In the genomic region with DNA sequence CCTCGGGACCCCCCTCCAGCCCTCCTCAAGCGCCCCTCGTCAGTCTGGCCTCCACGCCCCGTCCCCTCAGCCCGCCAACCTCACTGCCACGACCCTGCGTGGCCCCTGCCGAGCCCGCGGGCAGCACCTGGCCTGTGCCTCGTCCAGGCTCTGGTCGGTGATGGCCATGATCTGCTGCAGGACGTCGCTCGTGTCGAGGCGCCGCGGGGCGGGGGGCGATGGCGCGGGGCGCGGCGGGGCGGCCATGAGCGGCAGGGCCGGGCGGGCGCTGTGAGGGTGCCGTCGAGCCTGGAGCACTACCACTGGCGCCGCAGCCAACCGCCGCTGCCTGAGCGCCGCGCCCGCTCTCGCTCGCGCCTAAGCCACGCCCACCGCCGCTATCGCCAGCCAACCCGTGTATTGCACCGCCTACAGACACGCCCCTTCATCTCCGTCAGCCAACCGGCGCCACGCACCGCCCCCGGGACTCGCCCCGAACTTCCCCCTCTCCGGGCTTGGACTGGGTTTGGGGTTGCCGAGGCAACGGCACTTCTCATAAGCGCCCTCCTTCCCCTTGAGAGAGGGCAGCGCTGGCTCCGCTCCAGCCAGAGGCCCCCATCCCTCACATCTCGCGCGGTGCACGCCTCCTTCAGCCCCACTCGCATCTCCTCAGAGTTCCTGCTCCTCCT, we compare ENCODE assay signal across 8 cellular contexts. TPM values are rescaled to one million over a fixed set of nuclear protein-coding genes. Genes with fewer than 3 reads are reported as not detected.
DNase-seq lines count a peak whose midpoint lies in the region; TF ChIP-seq lines count a peak whose summit lies in the region.

PBX4 (minus strand) TSS at position 304 of the 668 bp plus-strand sequence; CDS start at position 246, 58 bp downstream.

- H4K91ac ChIP-seq in neuronal stem cell (ENCODE audit: low read depth, low read length, poor library complexity), result no peak within 1 kb of the TSS

- TF ChIP-seq CTCF in foreskin fibroblast (IDR thresholded peaks at IDR 0.05; ENCODE audit: low read depth, low read length), result no peak

- peak within 1 kb of the TSS; percentile 71 for H3K14ac ChIP-seq in neuronal stem cell (ENCODE audit: low read length)

- H3K23ac ChIP-seq in neuronal stem cell (ENCODE audit: low read depth, low read length, poor library complexity), result peak within 1 kb of the TSS; percentile 96

- WGBS in neuronal stem cell (ENCODE audit: extremely low coverage in 2 of 2, insufficient read length in 2 of 2, insufficient replicate concordance in 1 of 2), 2 donors, result no CpG with 5 or more reads among the region's 71 CpGs

- H2BK15ac ChIP-seq in neuronal stem cell (ENCODE audit: low read length), result peak within 1 kb of the TSS; percentile 49

- H3K27me3 ChIP-seq in neuronal stem cell (ENCODE audit: control insufficient read depth in 3 of 3, insufficient read depth in 3 of 3, low read depth in 1 of 3, low read length in 3 of 3), result no peaks in the 10 kb centered on the region

- H2AK5ac ChIP-seq in neuronal stem cell (ENCODE audit: low read depth, low read length), result peak within 1 kb of the TSS; percentile 68

- peak within 1 kb of the TSS; percentile 97 for H3K9ac ChIP-seq in neuronal stem cell (ENCODE audit: low read depth, low read length, poor library complexity)

- H2BK5ac ChIP-seq in neuronal stem cell (ENCODE audit: low read length), result no peak within 1 kb of the TSS

- no peaks in the 10 kb centered on the region for H3K9me3 ChIP-seq in neuronal stem cell (replicated peaks in 1 of 2; ENCODE audit: control insufficient read depth in 2 of 2, insufficient read depth in 1 of 2, low read depth in 1 of 2, low read length in 2 of 2)

- H3K4me2 ChIP-seq in neuronal stem cell (ENCODE audit: insufficient read depth, low read length, poor library complexity, severe bottlenecking), result peak within 1 kb of the TSS; percentile 91

- H2BK120ac ChIP-seq in neuronal stem cell (ENCODE audit: low read depth, low read length), result no peak within 1 kb of the TSS

- no peaks in the 10 kb centered on the region for H3K79me1 ChIP-seq in neuronal stem cell (ENCODE audit: low read depth, low read length)

- no peak within 1 kb of the TSS for H3K4ac ChIP-seq in neuronal stem cell (ENCODE audit: low read length)

- peaks cover 0 to 2% of the 10 kb centered on the region in 2 donors for H3K36me3 ChIP-seq in neuronal stem cell (replicated peaks in 1 of 2; ENCODE audit: control insufficient read depth in 2 of 2, insufficient read depth in 2 of 2, low read length in 2 of 2)

- H3K4me3 ChIP-seq in foreskin fibroblast (ENCODE audit: low read depth in 1 of 2, low read length in 2 of 2), result peak within 1 kb of the TSS; percentile 42 to 65
- peak within 1 kb of the TSS; percentile 72 to 85 for H3K4me3 ChIP-seq in neuronal stem cell (ENCODE audit: low read length in 2 of 2)

- H3K18ac ChIP-seq in neuronal stem cell (ENCODE audit: low read length), result peak within 1 kb of the TSS; percentile 98

- H3K27ac ChIP-seq in neuronal stem cell (replicated peaks; ENCODE audit: low read length), result no peak within 1 kb of the TSS
- H3K27ac ChIP-seq in substantia nigra (ENCODE audit: low read depth, low read length, poor library complexity, severe bottlenecking), result no peak within 1 kb of the TSS

- no peak within 1 kb of the TSS for H4K8ac ChIP-seq in neuronal stem cell (ENCODE audit: low read depth, low read length)

- H2BK12ac ChIP-seq in neuronal stem cell (ENCODE audit: low read length), result no peak within 1 kb of the TSS

- H2AFZ ChIP-seq in neuronal stem cell (ENCODE audit: low read length), result peak within 1 kb of the TSS; percentile 90

- H3K4me1 ChIP-seq in neuronal stem cell (ENCODE audit: control insufficient read depth in 2 of 2, insufficient read depth in 1 of 2, low read depth in 1 of 2, low read length in 2 of 2), result peaks cover 5% of the 10 kb centered on the region in 2 donors

- DNase-seq in ELR (ENCODE audit: low read depth) (peak; percentile 95), H4 (ENCODE audit: low spot score) (peak; percentile 86), M059J (ENCODE audit: low read depth) (peak; percentile 91), SHP77 treated with DMSO at 0.1 percent for 48 hours (lab: John Stamatoyannopoulos, UW) (peak; percentile 69), foreskin fibroblast (peak; percentile 89 to 97), neuronal stem cell (ENCODE audit: low spot score) (peak; percentile 93), substantia nigra (lab: John Stamatoyannopoulos, UW) (peak; percentile 21 to 91 (median 78))
- peak; percentile 98 for DNase-seq in activated T-helper 9 cell treated with anti-CD3 and anti-CD28 coated beads, Interleukin-2, amount 50 U/mL, for 16 hours (ENCODE audit: low read depth)

RNA-seq across cellular contexts. Expression of gene PBX4, which starts in this region (rescaled TPM):
- 0.10 TPM in 1 of 2 replicates, not detected in the other for total RNA-seq in H4 (2014; rRNA removed; shearing (Covaris generic))
- total RNA-seq in M059J (2014; rRNA removed; shearing (Covaris generic)), result 0.54 and 0.94 TPM in 2 replicates
- polyA plus RNA-seq in neuronal stem cell (2013, experiment 1 of 2), result 6.9 TPM
- 7.0 TPM for polyA plus RNA-seq in neuronal stem cell (2013, experiment 2 of 2)

Comparison
In these comparisons a context has a peak if more than half of its experiments do, and no peak if none do; other contexts are left out.
1. Peak in DNase-seq in H4; RNA of the gene not detected or under 1 TPM.
2. Peak in DNase-seq in M059J; RNA of the gene not detected or under 1 TPM.